In the genomic region with DNA sequence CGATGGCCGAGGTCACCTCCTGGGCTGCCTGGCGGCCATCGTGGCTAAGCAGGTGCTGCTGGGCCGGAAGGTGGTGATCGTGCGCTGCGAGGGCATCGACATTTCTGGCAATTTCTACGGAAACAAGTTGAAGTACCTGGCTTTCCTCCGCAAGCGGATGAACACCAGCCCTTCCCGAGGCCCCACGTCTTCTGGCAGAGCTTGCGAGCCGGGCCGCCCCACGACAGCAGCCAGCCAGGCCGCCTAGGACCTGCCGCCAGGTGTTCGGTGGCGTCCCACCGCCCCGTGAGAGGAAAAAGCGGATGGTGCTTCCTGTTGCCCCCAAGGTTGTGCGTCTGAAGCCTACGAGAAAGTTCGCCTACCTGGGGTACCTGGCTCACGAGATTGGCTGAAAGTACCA, we compare ENCODE assay signal across 8 cellular contexts.
"Had no signal": no experiment of that assay in that cellular context is flagged by ENCODE, and none has a peak within 500 bp of the region (broad histone marks: within the 10 kb centered on the region; RNA-seq: fewer than 3 reads in every experiment).

No MANE protein-coding gene starts in this region.

- DNase-seq: GDM1, GF-D8 had no signal

- H3K4me3 ChIP-seq: GM12878 had no signal

- ATAC-seq: GM12878 had no signal

- FAIRE-seq: G401.6, GM12878, GM12891, GM12892, GM18507, GM19239 had no signal
